In genomic region chr1:23216771-23217420, GRCh38 we compare ENCODE assay signal across 8 cellular contexts. TPM values are rescaled to one million over a fixed set of nuclear protein-coding genes. Genes with fewer than 3 reads are reported as not detected.
DNase-seq lines count a peak whose midpoint lies in the region; ATAC-seq and TF ChIP-seq lines count a peak whose summit lies in the region.

No MANE protein-coding gene starts in this region.

- H3K4me1 ChIP-seq in Caco-2 = peaks cover 4% of the 10 kb centered on the region
- no peaks in the 10 kb centered on the region for H3K4me1 ChIP-seq in iPS-20b (ENCODE audit: insufficient read depth, low read length)

- DNase-seq in Caco-2 (peak in 1 of 2 experiments; percentile 63), MG63 (no peak), NCI-H128 (lab: John Stamatoyannopoulos, UW; ENCODE audit: unreplicated experiment) (no peak)
- DNase-seq in activated naive CD4-positive, alpha-beta T cell treated with anti-CD3 and anti-CD28 coated beads, Interleukin-2, amount 50 U/mL, for 72 hours (ENCODE audit: low spot score in 2 of 2) = peak in 1 of 2 donors; percentile 66
- peak; percentile 8 to 39 for DNase-seq in stimulated activated CD4-positive, alpha-beta T cell treated with anti-CD3 and anti-CD28 coated beads, Interleukin-4, amount 100 ng/mL, for 48 hours (ENCODE audit: low read depth in 2 of 2)

- H3K4me1 Mint-ChIP-seq in Caco-2 (ENCODE audit: low read depth, unreplicated experiment) = peaks cover 6% of the 10 kb centered on the region

- H3K27ac ChIP-seq in iPS-20b (ENCODE audit: low read length) = no peak overlapping the region

- no peak overlapping the region for H3K27ac Mint-ChIP-seq in Caco-2 (ENCODE audit: unreplicated experiment)
- H3K27ac Mint-ChIP-seq in activated naive CD4-positive, alpha-beta T cell treated with anti-CD3 and anti-CD28 coated beads, Interleukin-2, amount 50 U/mL, for 72 hours = no peak overlapping the region

- intact Hi-C loops in Caco-2 (cut with micrococcal nuclease; ENCODE audit: unreplicated experiment) = loop anchor here (5.0 kb wide), 1 partner anchor 55 kb away; no protein-coding TSS in a partner anchor

- H3K27me3 Mint-ChIP-seq in Caco-2 (ENCODE audit: insufficient read depth, unreplicated experiment) = no peaks in the 10 kb centered on the region

- H3K9me3 Mint-ChIP-seq in Caco-2 (ENCODE audit: unreplicated experiment) = no peaks in the 10 kb centered on the region
- no peaks in the 10 kb centered on the region for H3K9me3 Mint-ChIP-seq in activated naive CD4-positive, alpha-beta T cell treated with anti-CD3 and anti-CD28 coated beads, Interleukin-2, amount 50 U/mL, for 72 hours

- no peaks in the 10 kb centered on the region for H3K27me3 ChIP-seq in Caco-2 (replicated peaks; ENCODE audit: control insufficient read depth, insufficient read depth, low read length)
- peaks cover 7% of the 10 kb centered on the region for H3K27me3 ChIP-seq in MG63
- peaks cover 32% of the 10 kb centered on the region for H3K27me3 ChIP-seq in iPS-20b (ENCODE audit: insufficient read depth, low read length)

- H3K36me3 ChIP-seq in Caco-2 (ENCODE audit: control insufficient read depth, insufficient read depth, low read length) (no peaks in the 10 kb centered on the region; the same call in 1 of the 2 replicates), MG63 (no peaks in the 10 kb centered on the region), iPS-20b (ENCODE audit: insufficient read depth, low read depth, low read length) (no peaks in the 10 kb centered on the region)

- H3K36me3 Mint-ChIP-seq in Caco-2 (ENCODE audit: insufficient read depth, unreplicated experiment) = no peaks in the 10 kb centered on the region
- H3K36me3 Mint-ChIP-seq in activated naive CD4-positive, alpha-beta T cell treated with anti-CD3 and anti-CD28 coated beads, Interleukin-2, amount 50 U/mL, for 72 hours = peaks cover 0 to 5% of the 10 kb centered on the region in 2 donors

- no TSS peak for BruUV-seq in Caco-2 (replicated peaks; lab: Mats Ljungman, UMichigan)

- CTCF ChIA-PET in Caco-2 (lab: Charles Lee) = interaction anchor here (0.7 kb wide), 1 partner anchor 168 kb away, joined by 3 read pairs; no protein-coding TSS in a partner anchor

- peak overlapping the region; percentile 71 for H3K4me3 ChIP-seq in Caco-2 (ENCODE audit: low read depth, low read length)
- peak overlapping the region; percentile 36; the same call in 1 of the 2 replicates for H3K4me3 ChIP-seq in MG63
- peak overlapping the region; percentile 74 for H3K4me3 ChIP-seq in iPS-20b (ENCODE audit: low read length)

- TF ChIP-seq CTCF in Caco-2 (IDR thresholded peaks at IDR 0.05; ENCODE audit: insufficient read depth in 1 of 2, low read depth in 1 of 2, low read length in 1 of 2, severe bottlenecking in 1 of 2, unreplicated experiment in 1 of 2) = peak; percentile 60 to 80

- peak overlapping the region; percentile 34; the same call in 1 of the 2 replicates for H3K9ac ChIP-seq in iPS-20b (ENCODE audit: low read depth, low read length)

- no peaks in the 10 kb centered on the region for H3K9me3 ChIP-seq in Caco-2
- no peaks in the 10 kb centered on the region for H3K9me3 ChIP-seq in MG63
- no peaks in the 10 kb centered on the region for H3K9me3 ChIP-seq in iPS-20b (ENCODE audit: insufficient read depth, low read depth, low read length)

- ATAC-seq in activated naive CD4-positive, alpha-beta T cell treated with anti-CD3 and anti-CD28 coated beads, Interleukin-2, amount 50 U/mL, for 72 hours = peak; percentile 49 to 80
- ATAC-seq in GM21390 (IDR thresholded peaks at IDR 0.05; ENCODE audit: unreplicated experiment) (no peak), GM21367 (IDR thresholded peaks at IDR 0.05; ENCODE audit: unreplicated experiment) (no peak)

- H3K4me3 Mint-ChIP-seq in Caco-2 (ENCODE audit: unreplicated experiment) = peak overlapping the region; percentile 68

- POLR2A ChIA-PET in Caco-2 (lab: Charles Lee) = no interaction called here

RNA-seq across cellular contexts. Expression of gene HTR1D, which starts 0.4 kb away (rescaled TPM):
- total RNA-seq in Caco-2 (2022) = 7.7 and 8.7 TPM in 2 replicates
- total RNA-seq in MG63 (2014; rRNA removed; shearing (Covaris generic); ENCODE audit: low replicate concordance) = 0.20 TPM in 1 of 2 replicates, not detected in the other
- not detected for total RNA-seq in activated naive CD4-positive, alpha-beta T cell treated with anti-CD3 and anti-CD28 coated beads, Interleukin-2, amount 50 U/mL, for 72 hours

RNA-seq across cellular contexts. Expression of gene LUZP1, which starts 48.2 kb away (rescaled TPM):
- total RNA-seq in Caco-2 (2022) = 20.0 and 20.6 TPM in 2 replicates
- 17.1 and 18.2 TPM in 2 replicates for total RNA-seq in MG63 (2014; rRNA removed; shearing (Covaris generic); ENCODE audit: low replicate concordance)
- total RNA-seq in activated naive CD4-positive, alpha-beta T cell treated with anti-CD3 and anti-CD28 coated beads, Interleukin-2, amount 50 U/mL, for 72 hours = 10 to 100 TPM; 18.5 to 21.4 TPM

Comparison
In these comparisons a context has a peak if more than half of its experiments do, and no peak if none do; other contexts are left out.
1. DNase-seq: peak in stimulated activated CD4-positive, alpha-beta T cell treated with anti-CD3 and anti-CD28 coated beads, Interleukin-4, amount 100 ng/mL, for 48 hours (2 of 2); none in MG63 (single experiment) and NCI-H128 (single experiment).
2. ATAC-seq: peak in activated naive CD4-positive, alpha-beta T cell treated with anti-CD3 and anti-CD28 coated beads, Interleukin-2, amount 50 U/mL, for 72 hours (2 of 2); none in GM21390 (single experiment) and GM21367 (single experiment).
3. Peak in every context shown above with its lines, with median percentiles within 50 percentile points of each other: H3K4me3 ChIP-seq.